ENCODE assay signal across 29 cellular contexts in the genomic region with DNA sequence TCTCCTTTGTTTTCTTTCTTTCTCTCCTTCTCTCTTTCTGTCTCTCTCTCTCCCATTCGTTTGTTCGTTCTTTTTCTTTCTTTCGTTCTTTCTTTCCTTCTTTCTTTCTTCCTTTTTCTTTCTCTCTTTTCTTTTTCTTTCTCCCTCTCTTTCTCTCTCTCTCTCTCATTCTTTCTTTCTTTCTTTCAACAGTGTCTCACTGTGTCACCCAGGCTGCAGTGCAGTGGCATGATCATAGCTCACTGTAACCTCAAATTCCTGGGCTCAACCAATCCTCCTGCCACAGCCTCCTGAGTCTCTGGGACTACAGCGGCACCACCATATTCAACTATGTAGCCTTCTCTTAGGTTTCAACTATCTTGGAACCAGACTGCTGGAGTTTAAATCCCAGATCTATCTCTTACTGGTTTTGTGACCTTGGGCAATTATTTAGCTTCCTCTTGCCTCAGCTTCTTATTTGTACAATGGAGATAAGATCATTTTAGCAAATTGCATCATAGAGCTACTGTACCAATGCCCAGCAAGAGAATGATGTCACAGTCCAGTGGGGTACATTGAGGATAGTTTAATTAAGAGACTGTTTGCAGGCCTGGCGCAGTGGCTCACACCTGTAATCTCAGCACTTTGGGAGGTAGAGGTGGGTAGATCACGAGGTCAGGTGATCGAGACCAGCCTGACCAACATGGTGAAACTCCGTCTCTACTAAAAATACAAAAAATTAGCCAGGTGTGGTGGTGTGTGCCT. TPM values are rescaled to one million over a fixed set of nuclear protein-coding genes. Genes with fewer than 3 reads are reported as not detected.
A peak's percentile ranks its signal among the peaks of the same experiment; 100 is the strongest.
DNase-seq lines count a peak whose midpoint lies in the region; ATAC-seq and TF ChIP-seq lines count a peak whose summit lies in the region.
"Had no signal": no experiment of that assay in that cellular context is flagged by ENCODE, and none has a peak within 500 bp of the region (broad histone marks: within the 10 kb centered on the region; RNA-seq: fewer than 3 reads in every experiment).

No MANE protein-coding gene starts in this region.

- no peak overlapping the region for H3K27ac Mint-ChIP-seq in mesothelial cell of epicardium
- H3K27ac Mint-ChIP-seq: activated CD4-positive, alpha-beta memory T cell treated with anti-CD3 and anti-CD28 coated beads for 36 hours; activated naive CD4-positive, alpha-beta T cell treated with anti-CD3 and anti-CD28 coated beads for 36 hours; HFFc6; natural killer cell; T-helper 2 cell treated with Interferon-gamma antibody and Interleukin-4, amounts not matched to agents 5 μg/mL and 100 μg/mL, for 36 hours had no signal

- H3K36me3 Mint-ChIP-seq in mesothelial cell of epicardium: no peaks in the 10 kb centered on the region
- H3K36me3 Mint-ChIP-seq: activated CD4-positive, alpha-beta memory T cell treated with anti-CD3 and anti-CD28 coated beads for 36 hours; CD4-positive, alpha-beta memory T cell; natural killer cell had no signal

- peaks cover 9% of the 10 kb centered on the region for H3K27me3 Mint-ChIP-seq in mesothelial cell of epicardium (ENCODE audit: low read depth)
- H3K27me3 Mint-ChIP-seq: activated CD4-positive, alpha-beta memory T cell treated with anti-CD3 and anti-CD28 coated beads for 36 hours; CD4-positive, alpha-beta memory T cell had no signal

- no peak for TF ChIP-seq CTCF in mesothelial cell of epicardium (IDR thresholded peaks at IDR 0.05; ENCODE audit: unreplicated experiment)

- H3K4me1 Mint-ChIP-seq in mesothelial cell of epicardium: no peaks in the 10 kb centered on the region
- H3K4me1 Mint-ChIP-seq: CD4-positive, alpha-beta memory T cell; natural killer cell had no signal

- H3K4me3 Mint-ChIP-seq in mesothelial cell of epicardium: no peak overlapping the region
- H3K4me3 Mint-ChIP-seq: activated CD4-positive, alpha-beta memory T cell treated with anti-CD3 and anti-CD28 coated beads for 36 hours; activated naive CD4-positive, alpha-beta T cell treated with anti-CD3 and anti-CD28 coated beads for 36 hours; CD4-positive, alpha-beta memory T cell; HFFc6; natural killer cell; T-helper 2 cell treated with Interferon-gamma antibody and Interleukin-4, amounts not matched to agents 5 μg/mL and 100 μg/mL, for 36 hours had no signal

- no peaks in the 10 kb centered on the region for H3K9me3 Mint-ChIP-seq in mesothelial cell of epicardium
- H3K9me3 Mint-ChIP-seq: activated CD4-positive, alpha-beta memory T cell treated with anti-CD3 and anti-CD28 coated beads for 36 hours; activated naive CD4-positive, alpha-beta T cell treated with anti-CD3 and anti-CD28 coated beads for 36 hours; CD4-positive, alpha-beta memory T cell; HFFc6; natural killer cell; T-helper 2 cell treated with Interferon-gamma antibody and Interleukin-4, amounts not matched to agents 5 μg/mL and 100 μg/mL, for 36 hours had no signal

- ATAC-seq in GM21737 (IDR thresholded peaks at IDR 0.05; ENCODE audit: unreplicated experiment) (no peak), HG03521 (IDR thresholded peaks at IDR 0.05; ENCODE audit: unreplicated experiment) (no peak)
- ATAC-seq: body of pancreas, esophagus mucosa, foreskin keratinocyte, lower lobe of right lung, natural killer cell had no signal

- DNase-seq in NOMO-1 treated with DMSO at 0.1 percent for 48 hours (lab: John Stamatoyannopoulos, UW; ENCODE audit: unreplicated experiment): peak; percentile 46
- no peak for DNase-seq in NOMO-1 treated with dmso at 0.1 percent for 144 hours (lab: John Stamatoyannopoulos, UW; ENCODE audit: unreplicated experiment)
- DNase-seq in OCI-M1 (lab: John Stamatoyannopoulos, UW): peak; percentile 30
- DNase-seq in amniotic epithelial cell (ENCODE audit: low read depth): peak; percentile 62
- no peak for DNase-seq in NCI-H82 (lab: John Stamatoyannopoulos, UW)
- DNase-seq in mesothelial cell of epicardium (ENCODE audit: low spot score in 2 of 2, unreplicated experiment in 2 of 2): no peak
- DNase-seq: activated CD4-positive, alpha-beta memory T cell treated with anti-CD3 and anti-CD28 coated beads for 36 hours; activated CD4-positive, alpha-beta T cell treated with anti-CD3 and anti-CD28 coated beads for 1 hour; activated naive CD4-positive, alpha-beta T cell treated with anti-CD3 and anti-CD28 coated beads for 36 hours; adrenal gland; body of pancreas; CD4-positive, alpha-beta memory T cell; dermis blood vessel endothelial cell; foreskin keratinocyte; GOT3; head of caudate nucleus; HFFc6; lower lobe of right lung; natural killer cell; NCI-H1092; NCI-H1694; NCI-H446; NCI-H774; stimulated activated CD4-positive, alpha-beta T cell treated with anti-CD3 and anti-CD28 coated beads, Interleukin-4, amount 100 ng/mL, for 24 hours; substantia nigra had no signal

RNA-seq across cellular contexts. Expression of a gene that starts 27.3 kb away (rescaled TPM):
- total RNA-seq in mesothelial cell of epicardium: 47.8 to 57.4 TPM (median 50.5 TPM) in 3 replicates

Comparison
In these comparisons a context has a peak if more than half of its experiments do, and no peak if none do; other contexts are left out.
1. DNase-seq: peak in NOMO-1 treated with DMSO at 0.1 percent for 48 hours (single experiment), OCI-M1 (single experiment) and amniotic epithelial cell (single experiment); none in NOMO-1 treated with dmso at 0.1 percent for 144 hours (single experiment), NCI-H82 (single experiment) and mesothelial cell of epicardium (0 of 2).